In the genomic region with DNA sequence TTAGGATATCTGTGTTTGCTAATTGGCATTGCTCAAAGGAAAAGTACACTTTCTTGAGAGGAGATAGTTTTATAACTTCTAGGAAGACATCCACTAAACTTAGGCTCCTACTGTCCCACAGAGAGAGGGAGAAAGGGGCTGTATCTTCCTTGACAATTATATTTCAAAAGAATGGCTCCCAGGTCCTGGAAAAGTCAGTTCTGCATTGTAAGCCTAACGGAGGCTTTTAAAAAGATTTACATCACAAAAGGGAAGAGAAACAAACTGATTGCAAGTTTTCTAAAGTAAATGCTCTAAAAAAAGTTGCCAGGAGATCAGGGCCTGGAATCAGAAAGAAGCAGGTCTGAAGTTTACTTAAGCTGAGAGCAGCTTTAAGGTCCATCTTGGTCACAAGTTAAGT, we compare ENCODE assay signal across 25 cellular contexts.
"Had no signal": no experiment of that assay in that cellular context is flagged by ENCODE, and none has a peak within 500 bp of the region (broad histone marks: within the 10 kb centered on the region; RNA-seq: fewer than 3 reads in every experiment).

No MANE protein-coding gene starts in this region.

- H3K27ac Mint-ChIP-seq: naive B cell; natural killer cell treated with Interleukin-12 subunit alpha and Interleukin-12 subunit beta and Interleukin-15 and Interleukin-18, amount 100 ng/mL, for 72 hours; stimulated activated naive CD8-positive, alpha-beta T cell treated with anti-CD3 and anti-CD28 coated beads, Interleukin-15, amount 100 ng/mL, for 72 hours had no signal

- H3K27me3 ChIP-seq: dorsolateral prefrontal cortex, esophagus muscularis mucosa, foreskin keratinocyte, gastroesophageal sphincter, heart left ventricle, hepatocyte, pancreas, right lobe of liver, suprapubic skin, transverse colon, upper lobe of right lung, uterus had no signal

- H3K36me3 Mint-ChIP-seq: naive B cell had no signal

- H2AFZ ChIP-seq: hepatocyte had no signal

- H3K4me1 ChIP-seq: esophagus muscularis mucosa, gastroesophageal sphincter, heart left ventricle, lower lobe of right lung, pancreas, right lobe of liver, suprapubic skin, transverse colon, upper lobe of right lung, uterus had no signal

- H3K36me3 ChIP-seq: esophagus muscularis mucosa, gastroesophageal sphincter, heart left ventricle, lower lobe of right lung, pancreas, right lobe of liver, suprapubic skin, transverse colon, upper lobe of right lung, uterus had no signal

- H3K79me2 ChIP-seq: hepatocyte had no signal

- H3K9me3 ChIP-seq: lower lobe of right lung, pancreas, right lobe of liver, transverse colon, upper lobe of right lung, uterus had no signal

- H3K27me3 Mint-ChIP-seq: naive B cell; natural killer cell treated with Interleukin-12 subunit alpha and Interleukin-12 subunit beta and Interleukin-15 and Interleukin-18, amount 100 ng/mL, for 72 hours; stimulated activated naive CD8-positive, alpha-beta T cell treated with anti-CD3 and anti-CD28 coated beads, Interleukin-15, amount 100 ng/mL, for 72 hours had no signal

- H3K4me3 Mint-ChIP-seq: naive B cell; natural killer cell treated with Interleukin-12 subunit alpha and Interleukin-12 subunit beta and Interleukin-15 and Interleukin-18, amount 100 ng/mL, for 72 hours; stimulated activated naive CD8-positive, alpha-beta T cell treated with anti-CD3 and anti-CD28 coated beads, Interleukin-15, amount 100 ng/mL, for 72 hours had no signal

- DNase-seq: dorsolateral prefrontal cortex; effector CD8-positive, alpha-beta T cell; foreskin keratinocyte; heart left ventricle; left ventricle myocardium superior; lower lobe of right lung; mucosa of descending colon; naive B cell; occipital lobe; pancreas; right lobe of liver; small intestine; stimulated activated CD4-positive, alpha-beta T cell treated with anti-CD3 and anti-CD28 coated beads, Interleukin-15, amount 100 ng/mL, for 24 hours; stimulated activated CD4-positive, alpha-beta T cell treated with anti-CD3 and anti-CD28 coated beads, Interleukin-2, amount 100 ng/mL, for 48 hours; stimulated activated CD8-positive, alpha-beta memory T cell treated with anti-CD3 and anti-CD28 coated beads, Interleukin-4, amount 100 ng/mL, for 48 hours; stimulated activated naive CD4-positive, alpha-beta T cell; stimulated activated naive CD8-positive, alpha-beta T cell treated with anti-CD3 and anti-CD28 coated beads, Interleukin-15, amount 100 ng/mL, for 72 hours; transverse colon; upper lobe of right lung; uterus had no signal

- H3K4me2 ChIP-seq: hepatocyte had no signal

- H3K4me3 ChIP-seq: dorsolateral prefrontal cortex, esophagus muscularis mucosa, gastroesophageal sphincter, heart left ventricle, hepatocyte, lower lobe of right lung, mucosa of descending colon, pancreas, right lobe of liver, suprapubic skin, transverse colon, upper lobe of right lung, uterus had no signal

- H3K4me1 Mint-ChIP-seq: naive B cell; stimulated activated naive CD8-positive, alpha-beta T cell treated with anti-CD3 and anti-CD28 coated beads, Interleukin-15, amount 100 ng/mL, for 72 hours had no signal

- H3K27ac ChIP-seq: dorsolateral prefrontal cortex, esophagus muscularis mucosa, foreskin keratinocyte, gastroesophageal sphincter, heart left ventricle, hepatocyte, lower lobe of right lung, pancreas, right lobe of liver, suprapubic skin, transverse colon, upper lobe of right lung, uterus had no signal

- ATAC-seq: foreskin keratinocyte; gastroesophageal sphincter; heart left ventricle; left ventricle myocardium superior; lower lobe of right lung; mucosa of descending colon; natural killer cell treated with Interleukin-12 subunit alpha and Interleukin-12 subunit beta and Interleukin-15 and Interleukin-18, amount 100 ng/mL, for 72 hours; pancreas; right lobe of liver; stimulated activated naive CD8-positive, alpha-beta T cell treated with anti-CD3 and anti-CD28 coated beads, Interleukin-15, amount 100 ng/mL, for 72 hours; upper lobe of right lung had no signal
